8 cellular contexts compared by ENCODE assay signal in the genomic region with DNA sequence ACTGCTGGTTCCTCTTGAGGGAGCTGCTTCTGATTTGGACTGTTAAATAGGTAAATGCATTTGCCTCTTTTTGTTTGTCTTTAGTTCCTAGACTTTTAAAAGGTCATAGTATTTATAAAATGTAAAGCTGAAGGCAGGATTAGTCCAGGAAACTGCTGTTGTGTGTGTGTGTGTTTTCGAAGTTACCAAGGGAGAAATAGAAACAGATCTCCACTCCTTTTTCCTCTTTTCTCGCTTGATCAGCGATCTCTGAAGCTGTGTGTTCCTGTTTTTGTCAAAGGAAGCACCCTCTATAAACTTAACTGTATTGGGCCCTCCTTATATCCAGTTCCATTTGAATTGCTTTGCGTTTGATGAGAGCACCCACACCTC. TPM values are rescaled to one million over a fixed set of nuclear protein-coding genes. Genes with fewer than 3 reads are reported as not detected.
DNase-seq lines count a peak whose midpoint lies in the region; ATAC-seq and TF ChIP-seq lines count a peak whose summit lies in the region.

No MANE protein-coding gene starts in this region.

- H4K20me1 ChIP-seq in MM.1S (ENCODE audit: insufficient read depth, low read length) (0 out of 2 replicates have a peak, but pooled peaks cover 5% of the 10 kb centered on the region), smooth muscle cell (ENCODE audit: low read depth) (peaks cover 45% of the 10 kb centered on the region)

- peaks cover 8% of the 10 kb centered on the region for H3F3A ChIP-seq in MM.1S (ENCODE audit: insufficient read depth, low read length)
- no peaks in the 10 kb centered on the region for H3F3A ChIP-seq in smooth muscle cell (ENCODE audit: low read depth)

- ATAC-seq in GM21390 (IDR thresholded peaks at IDR 0.05; ENCODE audit: unreplicated experiment) = no peak

- peak overlapping the region; percentile 70; the same call in 1 of the 2 replicates for H3K27ac ChIP-seq in MM.1S (ENCODE audit: low read length)
- H3K27ac ChIP-seq in smooth muscle cell (ENCODE audit: low read depth) = peak overlapping the region; percentile 45

- TF ChIP-seq CTCF in MM.1S (IDR thresholded peaks at IDR 0.05; ENCODE audit: low read length) (no peak), smooth muscle cell (IDR thresholded peaks at IDR 0.05; ENCODE audit: borderline replicate concordance, insufficient read depth, poor library complexity, severe bottlenecking) (no peak)

- H3K36me3 ChIP-seq in MM.1S (replicated peaks; ENCODE audit: insufficient read depth, low read length) (no peaks in the 10 kb centered on the region), smooth muscle cell (ENCODE audit: low read depth) (no peaks in the 10 kb centered on the region)

- WGBS in smooth muscle cell (ENCODE audit: low lambda C conversion rate) = 1% methylated on average over 4 of the region's 4 CpGs

- DNase-seq in DMS53 treated with DMSO at 0.1 percent for 48 hours (lab: John Stamatoyannopoulos, UW; ENCODE audit: unreplicated experiment) = peak; percentile 13
- DNase-seq in MM.1S = no peak
- DNase-seq in amniotic epithelial cell (ENCODE audit: low read depth) = peak; percentile 19
- DNase-seq in smooth muscle cell (lab: John Stamatoyannopoulos, UW; ENCODE audit: unreplicated experiment) = no peak
- no peak for DNase-seq in activated CD4-positive, CD25-positive, alpha-beta regulatory T cell (lab: John Stamatoyannopoulos, UW)
- no peak for DNase-seq in NK-92 (lab: John Stamatoyannopoulos, UW; ENCODE audit: unreplicated experiment)

- peak overlapping the region; percentile 98 for H3K4me3 ChIP-seq in MM.1S (ENCODE audit: low read length)
- H3K4me3 ChIP-seq in iPS-18c (ENCODE audit: insufficient read depth, low read depth, low read length) = peak overlapping the region; percentile 91
- peak overlapping the region; percentile 77 for H3K4me3 ChIP-seq in smooth muscle cell

- no peaks in the 10 kb centered on the region for H3K9me2 ChIP-seq in MM.1S (replicated peaks; ENCODE audit: insufficient read depth, low read length)

- H3K27me3 ChIP-seq in MM.1S (replicated peaks; ENCODE audit: insufficient read depth, low read length) (no peaks in the 10 kb centered on the region), smooth muscle cell (ENCODE audit: low read depth) (no peaks in the 10 kb centered on the region)

- H3K79me2 ChIP-seq in MM.1S (ENCODE audit: low read length) (peaks cover 56% of the 10 kb centered on the region), smooth muscle cell (ENCODE audit: low read depth) (peaks cover 57% of the 10 kb centered on the region)

- H3K4me2 ChIP-seq in MM.1S (ENCODE audit: low read depth, low read length) (peak overlapping the region; percentile 91), smooth muscle cell (peak overlapping the region; percentile 91)

- H3K9me3 ChIP-seq in MM.1S (replicated peaks; ENCODE audit: insufficient read depth, low read length) (no peaks in the 10 kb centered on the region), iPS-18c (ENCODE audit: control insufficient read depth, insufficient read depth, low read length) (no peaks in the 10 kb centered on the region), smooth muscle cell (replicated peaks; ENCODE audit: low read depth) (no peaks in the 10 kb centered on the region)

- H2AFZ ChIP-seq in MM.1S (ENCODE audit: low read length) (peak overlapping the region; percentile 90), smooth muscle cell (ENCODE audit: low read depth) (peak overlapping the region; percentile 52)

- H3K4me1 ChIP-seq in MM.1S (ENCODE audit: low read length) (peaks cover 15% of the 10 kb centered on the region), smooth muscle cell (ENCODE audit: low read depth) (peaks cover 25% of the 10 kb centered on the region)

- H3K9ac ChIP-seq in MM.1S (ENCODE audit: low read length) (peak overlapping the region; percentile 90), smooth muscle cell (ENCODE audit: low read depth) (peak overlapping the region; percentile 79)

RNA-seq across cellular contexts. Expression of a gene that starts 0.8 kb away (rescaled TPM):
- total RNA-seq in smooth muscle cell = 70.1 and 88.4 TPM in 2 replicates
- polyA plus RNA-seq in smooth muscle cell = 81.9 and 89.3 TPM in 2 replicates

Comparison
In these comparisons a context has a peak if more than half of its experiments do, and no peak if none do; other contexts are left out.
1. DNase-seq: peak in DMS53 treated with DMSO at 0.1 percent for 48 hours (single experiment) and amniotic epithelial cell (single experiment); none in MM.1S (single experiment), smooth muscle cell (single experiment), activated CD4-positive, CD25-positive, alpha-beta regulatory T cell (0 of 4) and NK-92 (single experiment).
2. Peak in every context shown above with its lines, with median percentiles within 50 percentile points of each other: H3K4me3 ChIP-seq.